22 cellular contexts compared by ENCODE assay signal in genomic region chr17:17719199-17719940, GRCh38. TPM values are rescaled to one million over a fixed set of nuclear protein-coding genes. Genes with fewer than 3 reads are reported as not detected.
DNase-seq lines count a peak whose midpoint lies in the region; TF ChIP-seq lines count a peak whose summit lies in the region.
"Had no signal": no experiment of that assay in that cellular context is flagged by ENCODE, and none has a peak within 500 bp of the region (broad histone marks: within the 10 kb centered on the region; RNA-seq: fewer than 3 reads in every experiment).

No MANE protein-coding gene starts in this region.

- H3K4me3 ChIP-seq in breast epithelium (no peak overlapping the region), thyroid gland (replicated peaks in 1 of 3) (no peak overlapping the region), tibial artery (no peak overlapping the region), esophagus muscularis mucosa (no peak overlapping the region)
- H3K4me3 ChIP-seq: dorsolateral prefrontal cortex had no signal

- no peak for TF ChIP-seq CTCF in breast epithelium (IDR thresholded peaks at IDR 0.05)
- TF ChIP-seq CTCF in MCF 10A (IDR thresholded peaks at IDR 0.05; ENCODE audit: unreplicated experiment): no peak
- TF ChIP-seq CTCF in RWPE1 (conservative IDR thresholded peaks at IDR 0.05; ENCODE audit: low read depth): no peak
- TF ChIP-seq CTCF in thyroid gland (IDR thresholded peaks at IDR 0.05): no peak
- no peak for TF ChIP-seq CTCF in tibial artery (IDR thresholded peaks at IDR 0.05)
- TF ChIP-seq CTCF in esophagus muscularis mucosa (IDR thresholded peaks at IDR 0.05): no peak

- TF ChIP-seq EP300 in esophagus muscularis mucosa (IDR thresholded peaks at IDR 0.05): no peak

- H3K27me3 Mint-ChIP-seq in MCF 10A (ENCODE audit: insufficient read depth, unreplicated experiment): no peaks in the 10 kb centered on the region

- no peaks in the 10 kb centered on the region for H3K9me3 ChIP-seq in breast epithelium
- no peaks in the 10 kb centered on the region for H3K9me3 ChIP-seq in thyroid gland
- no peaks in the 10 kb centered on the region for H3K9me3 ChIP-seq in tibial artery
- H3K9me3 ChIP-seq in esophagus muscularis mucosa: no peaks in the 10 kb centered on the region

- H3K4me1 Mint-ChIP-seq in MCF 10A (ENCODE audit: insufficient read depth, unreplicated experiment): peaks cover 45% of the 10 kb centered on the region

- TF ChIP-seq POLR2A in breast epithelium (IDR thresholded peaks at IDR 0.05) (no peak), thyroid gland (IDR thresholded peaks at IDR 0.05) (no peak), esophagus muscularis mucosa (IDR thresholded peaks at IDR 0.05; ENCODE audit: low read depth) (no peak)

- no TSS peak for BruUV-seq in MCF 10A (replicated peaks; lab: Mats Ljungman, UMichigan)

- H3K27ac ChIP-seq in breast epithelium (peak overlapping the region; percentile 54 to 62), RWPE1 (peak overlapping the region; percentile 68), epithelial cell of prostate (peak overlapping the region; percentile 45), thyroid gland (peak overlapping the region in 2 of 3 donors; percentile 17 to 24), tibial artery (no peak overlapping the region), esophagus muscularis mucosa (replicated peaks in 1 of 4) (peak overlapping the region in 1 of 4 donors; percentile 0)

- no peak overlapping the region for H3K27ac Mint-ChIP-seq in MCF 10A (ENCODE audit: low read depth, unreplicated experiment)
- H3K27ac Mint-ChIP-seq: activated naive CD8-positive, alpha-beta T cell treated with anti-CD3 and anti-CD28 coated beads, Interleukin-2, amount 50 U/mL, for 24 hours; CD4-positive, alpha-beta T cell; T-helper 17 cell had no signal

- no peaks in the 10 kb centered on the region for H3K36me3 ChIP-seq in breast epithelium
- no peaks in the 10 kb centered on the region for H3K36me3 ChIP-seq in thyroid gland
- no peaks in the 10 kb centered on the region for H3K36me3 ChIP-seq in tibial artery
- H3K36me3 ChIP-seq in esophagus muscularis mucosa: no peaks in the 10 kb centered on the region

- intact Hi-C loops in breast epithelium (cut with DNase I; ENCODE audit: low total_unique reads) (loop anchor here (10.0 kb wide), 1 partner anchor 1105 kb away; no protein-coding TSS in a partner anchor), MCF 10A (cut with micrococcal nuclease) (no loop called here), thyroid gland (cut with DNase I) (no loop called here), tibial artery (cut with DNase I; ENCODE audit: low total_unique reads) (no loop called here), esophagus muscularis mucosa (cut with DNase I) (no loop called here)

- no peak for DNase-seq in breast epithelium (ENCODE audit: low spot score in 2 of 2)
- DNase-seq in MCF 10A (ENCODE audit: unreplicated experiment): no peak
- no peak for DNase-seq in RWPE1 (ENCODE audit: low spot score)
- no peak for DNase-seq in epithelial cell of prostate (ENCODE audit: low read depth, low spot score)
- DNase-seq in thyroid gland: no peak
- no peak for DNase-seq in germinal center (ENCODE audit: low spot score)
- no peak for DNase-seq in tibial artery
- no peak for DNase-seq in esophagus muscularis mucosa (ENCODE audit: extremely low spot score)
- DNase-seq: activated CD4-positive, alpha-beta T cell treated with anti-CD3 and anti-CD28 coated beads, Interleukin-2, amount 50 U/mL, for 1 hour; activated CD4-positive, CD25-positive, alpha-beta regulatory T cell; activated naive CD4-positive, alpha-beta T cell; activated naive CD8-positive, alpha-beta T cell treated with anti-CD3 and anti-CD28 coated beads, Interleukin-2, amount 50 U/mL, for 24 hours; activated T-cell treated with anti-CD3 and anti-CD28 coated beads, Interleukin-2, amount 50 U/mL, for 48 hours; CD4-positive, alpha-beta T cell; dorsolateral prefrontal cortex; EL; left ventricle myocardium superior; NCI-H1930; NCI-H526 treated with DMSO at 0.1 percent for 48 hours; NK-92 treated with Interleukin-12 subunit alpha and Interleukin-12 subunit beta, amount 100 ng/mL, for 24 hours; stimulated activated naive CD4-positive, alpha-beta T cell; T-helper 17 cell had no signal

- no peaks in the 10 kb centered on the region for H3K9me3 Mint-ChIP-seq in MCF 10A (ENCODE audit: unreplicated experiment)
- H3K9me3 Mint-ChIP-seq: activated naive CD8-positive, alpha-beta T cell treated with anti-CD3 and anti-CD28 coated beads, Interleukin-2, amount 50 U/mL, for 24 hours; CD4-positive, alpha-beta T cell had no signal

- peaks cover 15% of the 10 kb centered on the region for H3K36me3 Mint-ChIP-seq in MCF 10A (ENCODE audit: insufficient read depth, unreplicated experiment)

- H3K27me3 ChIP-seq in breast epithelium (no peaks in the 10 kb centered on the region), thyroid gland (no peaks in the 10 kb centered on the region), tibial artery (no peaks in the 10 kb centered on the region), esophagus muscularis mucosa (no peaks in the 10 kb centered on the region)
- H3K27me3 ChIP-seq: dorsolateral prefrontal cortex had no signal

- CTCF ChIA-PET in MCF 10A (lab: Yijun Ruan, JAX): interaction anchor here (1.2 to 1.5 kb wide), 2 partner anchors 9 to 55 kb away, joined by 3 to 4 read pairs; no protein-coding TSS in a partner anchor
- CTCF ChIA-PET in RWPE1 (lab: Yijun Ruan, JAX): interaction anchor here (0.6 kb wide), 1 partner anchor 55 kb away, joined by 3 read pairs; no protein-coding TSS in a partner anchor

- H3K4me3 Mint-ChIP-seq in MCF 10A (ENCODE audit: unreplicated experiment): no peak overlapping the region
- H3K4me3 Mint-ChIP-seq: activated naive CD8-positive, alpha-beta T cell treated with anti-CD3 and anti-CD28 coated beads, Interleukin-2, amount 50 U/mL, for 24 hours; CD4-positive, alpha-beta T cell; T-helper 17 cell had no signal

- 67 to 68% methylated on average over 6 of the region's 6 CpGs for WGBS in thyroid gland, 2 donors
- 85% methylated on average over 6 of the region's 6 CpGs for WGBS in esophagus muscularis mucosa

- POLR2A ChIA-PET in MCF 10A (lab: Yijun Ruan, JAX): interaction anchor here (0.6 to 1.2 kb wide), 5 partner anchors 8 to 135 kb away, joined by 3 to 4 read pairs (median 3); no protein-coding TSS in a partner anchor
- POLR2A ChIA-PET in RWPE1 (lab: Yijun Ruan, JAX; ENCODE audit: low non-redundant PET): no interaction called here

- H3K4me1 ChIP-seq in breast epithelium (peaks cover 10 to 17% of the 10 kb centered on the region in 2 donors), thyroid gland (peaks cover 42 to 72% of the 10 kb centered on the region in 2 donors), tibial artery (peaks cover 0 to 37% (median 24%) of the 10 kb centered on the region in 4 donors), esophagus muscularis mucosa (peaks cover 50 to 97% (median 66%) of the 10 kb centered on the region in 4 donors)

RNA-seq across cellular contexts. Expression of gene RAI1, which starts 38.1 kb away (rescaled TPM):
- total RNA-seq in breast epithelium (10 to 100 TPM in 2 of 3 donors, 1 to 10 TPM in 1; 5.6 to 25.6 (median 20.6) TPM), MCF 10A (2022) (30.4 and 34.6 TPM in 2 replicates), thyroid gland (10 to 100 TPM; 19.1 to 52.3 (median 34.1) TPM), esophagus muscularis mucosa (10 to 100 TPM; 18.7 to 41.3 (median 28.3) TPM)

Comparison
In these comparisons a context has a peak if more than half of its experiments do, and no peak if none do; other contexts are left out.
1. H3K27ac ChIP-seq: peak in breast epithelium (2 of 2), RWPE1 (single experiment), epithelial cell of prostate (single experiment) and thyroid gland (2 of 3); none in tibial artery (0 of 2).